25 cellular contexts compared by ENCODE assay signal in the genomic region with DNA sequence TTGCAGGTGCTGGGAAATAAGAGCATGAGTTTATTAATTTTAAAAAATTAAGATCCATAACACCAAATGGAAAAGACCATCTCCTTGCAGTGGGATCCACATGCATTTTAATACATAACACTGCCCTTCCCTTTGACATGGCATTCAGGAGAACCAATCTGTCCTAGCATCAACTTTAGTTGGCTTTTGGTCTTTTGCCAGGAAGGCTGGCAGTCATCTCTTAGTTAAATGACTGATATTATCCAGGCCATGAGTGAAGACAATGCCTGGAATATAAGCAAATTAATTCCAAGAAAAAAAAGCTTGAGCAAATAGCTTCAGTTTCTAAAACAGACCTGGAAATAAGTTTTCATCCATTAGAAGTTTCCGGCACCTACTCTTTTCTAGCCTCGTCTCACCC.
"Had no signal": no experiment of that assay in that cellular context is flagged by ENCODE, and none has a peak within 500 bp of the region (broad histone marks: within the 10 kb centered on the region; RNA-seq: fewer than 3 reads in every experiment).

No MANE protein-coding gene starts in this region.

- H3K27me3 ChIP-seq: neural progenitor cell, neutrophil, ovary, right atrium auricular region, right lobe of liver, tibial nerve, uterus had no signal

- H3K9me3 ChIP-seq: left ventricle myocardium inferior, neutrophil, ovary, right atrium auricular region, right lobe of liver, tibial nerve, uterus had no signal

- DNase-seq: immature natural killer cell; kidney; left colon; left ventricle myocardium inferior; mesendoderm; naive B cell; natural killer cell; nephron progenitor cell; occipital lobe; ovary; right lobe of liver; stimulated activated CD4-positive, alpha-beta T cell treated with anti-CD3 and anti-CD28 coated beads, Interleukin-1b, Interleukin-23, amount 100 ng/mL, for 48 hours; stimulated activated CD4-positive, alpha-beta T cell treated with anti-CD3 and anti-CD28 coated beads, Interleukin-2, amount 100 ng/mL, for 48 hours; stimulated activated CD4-positive, alpha-beta T cell treated with anti-CD3 and anti-CD28 coated beads, Interleukin-4, amount 100 ng/mL, for 4 hours; stimulated activated CD8-positive, alpha-beta memory T cell treated with anti-CD3 and anti-CD28 coated beads, Interleukin-4, amount 100 ng/mL, for 48 hours; stimulated activated naive CD4-positive, alpha-beta T cell treated with Interleukin-2 at 50 U/mL for 16 hours; stimulated activated naive CD8-positive, alpha-beta T cell treated with anti-CD3 and anti-CD28 coated beads, Interleukin-15, amount 100 ng/mL, for 72 hours; substantia nigra; uterus had no signal

- H3K27ac ChIP-seq: left ventricle myocardium inferior, neural progenitor cell, neutrophil, ovary, right atrium auricular region, right lobe of liver, tibial nerve, uterus had no signal

- H3K9ac ChIP-seq: neural progenitor cell had no signal

- H3K4me3 ChIP-seq: left ventricle myocardium inferior, lung, neural progenitor cell, ovary, right atrium auricular region, right lobe of liver, smooth muscle cell, tibial nerve, uterus had no signal

- H3K36me3 ChIP-seq: left ventricle myocardium inferior, neural progenitor cell, neutrophil, ovary, right atrium auricular region, right lobe of liver, tibial nerve, uterus had no signal

- H3K4me1 ChIP-seq: left ventricle myocardium inferior, neural progenitor cell, right atrium auricular region, right lobe of liver, tibial nerve, uterus had no signal

- H3K4me2 ChIP-seq: neural progenitor cell, smooth muscle cell had no signal

- H2AFZ ChIP-seq: neural progenitor cell had no signal
